Comparison of ENCODE assay signal across 23 cellular contexts in genomic region chr2:176566936-176567335, GRCh38.
"Had no signal": no experiment of that assay in that cellular context is flagged by ENCODE, and none has a peak within 500 bp of the region (broad histone marks: within the 10 kb centered on the region; RNA-seq: fewer than 3 reads in every experiment).

No MANE protein-coding gene starts in this region.

- H3K27me3 ChIP-seq: right atrium auricular region had no signal

- DNase-seq: cortex of kidney; effector memory CD8-positive, alpha-beta T cell; foreskin fibroblast; glutamatergic neuron; heart right ventricle; hippocampal formation; left cardiac atrium; left lung; mesenchymal stem cell; mucosa of descending colon; naive thymus-derived CD4-positive, alpha-beta T cell; stimulated activated CD4-positive, alpha-beta T cell treated with anti-CD3 and anti-CD28 coated beads, Interleukin-2, amount 100 ng/mL, for 24 hours; stimulated activated CD4-positive, alpha-beta T cell treated with anti-CD3 and anti-CD28 coated beads, Interleukin-4, amount 100 ng/mL, for 24 hours; stimulated activated naive CD4-positive, alpha-beta T cell treated with Interleukin-2 at 50 U/mL for 16 hours; stomach; tibial artery had no signal

- H3K9ac ChIP-seq: neural progenitor cell, parathyroid adenoma had no signal

- H3K4me1 ChIP-seq: heart right ventricle, left lung, neural progenitor cell, parathyroid adenoma, right atrium auricular region, stomach had no signal

- H3K4me3 ChIP-seq: heart right ventricle, left lung, mucosa of descending colon, neural progenitor cell, right atrium auricular region, stomach, tibial artery had no signal

- H2AFZ ChIP-seq: neural progenitor cell, parathyroid adenoma had no signal

- H3K79me2 ChIP-seq: parathyroid adenoma had no signal

- H3K9me3 ChIP-seq: heart right ventricle, left lung, mucosa of descending colon, right atrium auricular region, stomach, tibial artery had no signal

- H3K27ac ChIP-seq: heart right ventricle, left lung, neural progenitor cell, parathyroid adenoma, right atrium auricular region, stomach, tibial artery had no signal

- H3K4me2 ChIP-seq: neural progenitor cell had no signal

- FAIRE-seq: endometrium, islet of Langerhans had no signal

- H3K36me3 ChIP-seq: heart right ventricle, left lung, neural progenitor cell, right atrium auricular region, stomach, tibial artery had no signal

- ATAC-seq: effector memory CD8-positive, alpha-beta T cell; heart right ventricle; left cardiac atrium; mucosa of descending colon; naive thymus-derived CD4-positive, alpha-beta T cell; sciatic nerve; stimulated activated effector memory CD8-positive, alpha-beta T cell treated with anti-CD3 and anti-CD28 coated beads, Interleukin-12 subunit alpha, Interleukin-12 subunit beta, amount 100 ng/mL, for 72 hours had no signal
